ENCODE assay signal across 9 cellular contexts in genomic region chr4:52643846-52644245, GRCh38. TPM values are rescaled to one million over a fixed set of nuclear protein-coding genes. Genes with fewer than 3 reads are reported as not detected.
A peak's percentile ranks its signal among the peaks of the same experiment; 100 is the strongest.
DNase-seq lines count a peak whose midpoint lies in the region; TF ChIP-seq lines count a peak whose summit lies in the region.
"Had no signal": no experiment of that assay in that cellular context is flagged by ENCODE, and none has a peak within 500 bp of the region (broad histone marks: within the 10 kb centered on the region; RNA-seq: fewer than 3 reads in every experiment).

No MANE protein-coding gene starts in this region.

- no peak for TF ChIP-seq EP300 in tibial nerve (IDR thresholded peaks at IDR 0.05)

- no peaks in the 10 kb centered on the region for H3K36me3 Mint-ChIP-seq in Caco-2 (ENCODE audit: insufficient read depth, unreplicated experiment)

- intact Hi-C loops in Caco-2 (cut with micrococcal nuclease; ENCODE audit: unreplicated experiment), result no loop called here

- peaks cover 21% of the 10 kb centered on the region for H3K4me1 Mint-ChIP-seq in Caco-2 (ENCODE audit: low read depth, unreplicated experiment)

- H3K9me3 ChIP-seq in tibial nerve, result no peaks in the 10 kb centered on the region
- H3K9me3 ChIP-seq in Caco-2, result no peaks in the 10 kb centered on the region

- no peaks in the 10 kb centered on the region for H3K36me3 ChIP-seq in tibial nerve
- no peaks in the 10 kb centered on the region for H3K36me3 ChIP-seq in Caco-2 (ENCODE audit: control insufficient read depth, insufficient read depth, low read length)

- 30 to 54% methylated on average over 4 of the region's 4 CpGs for WGBS in tibial nerve, 2 donors

- H3K4me1 ChIP-seq in tibial nerve (peaks cover 0 to 38% (median 11%) of the 10 kb centered on the region in 4 donors), Caco-2 (peaks cover 6% of the 10 kb centered on the region)

- no peaks in the 10 kb centered on the region for H3K27me3 Mint-ChIP-seq in Caco-2 (ENCODE audit: insufficient read depth, unreplicated experiment)

- CTCF ChIA-PET in Caco-2 (lab: Charles Lee), result no interaction called here

- H3K9me3 Mint-ChIP-seq in Caco-2 (ENCODE audit: unreplicated experiment), result no peaks in the 10 kb centered on the region

- no peak overlapping the region for H3K27ac ChIP-seq in tibial nerve

- no peak overlapping the region for H3K27ac Mint-ChIP-seq in Caco-2 (ENCODE audit: unreplicated experiment)

- TF ChIP-seq CTCF in tibial nerve (IDR thresholded peaks at IDR 0.05) (no peak), Caco-2 (IDR thresholded peaks at IDR 0.05; ENCODE audit: insufficient read depth in 1 of 2, low read depth in 1 of 2, low read length in 1 of 2, severe bottlenecking in 1 of 2, unreplicated experiment in 1 of 2) (no peak)

- H3K27me3 ChIP-seq in tibial nerve (no peaks in the 10 kb centered on the region), Caco-2 (replicated peaks; ENCODE audit: control insufficient read depth, insufficient read depth, low read length) (no peaks in the 10 kb centered on the region)

- no TSS peak for BruUV-seq in Caco-2 (replicated peaks; lab: Mats Ljungman, UMichigan)

- H3K4me3 ChIP-seq in tibial nerve (no peak overlapping the region), Caco-2 (ENCODE audit: low read depth, low read length) (no peak overlapping the region)

- DNase-seq in NCI-H1105 treated with DMSO at 0.1 percent for 48 hours (lab: John Stamatoyannopoulos, UW) (peak; percentile 11), NCI-H1105 (lab: John Stamatoyannopoulos, UW) (no peak), RKO (ENCODE audit: low spot score) (peak; percentile 41), glomerular visceral epithelial cell (ENCODE audit: extremely low spot score) (peak; percentile 90), tibial nerve (ENCODE audit: low spot score in 2 of 2) (peak; percentile 26 to 50), Caco-2 (no peak), HT-29 (ENCODE audit: low spot score) (no peak)
- no peak for DNase-seq in activated naive CD4-positive, alpha-beta T cell treated with Interleukin-2 at 50 U/mL for 16 hours
- DNase-seq: foreskin melanocyte had no signal

- TF ChIP-seq POLR2A in tibial nerve (IDR thresholded peaks at IDR 0.05), result no peak

- POLR2A ChIA-PET in Caco-2 (lab: Charles Lee), result no interaction called here

- no peak overlapping the region for H3K4me3 Mint-ChIP-seq in Caco-2 (ENCODE audit: unreplicated experiment)

RNA-seq across cellular contexts. Expression of gene USP46, which starts 15.3 kb away (rescaled TPM):
- total RNA-seq in tibial nerve (10 to 100 TPM; 28.2 to 55.5 (median 37.9) TPM), Caco-2 (2022) (26.4 and 32.2 TPM in 2 replicates)
- total RNA-seq in HT-29 (2014; rRNA removed; shearing (Covaris generic)), result 2.7 and 3.0 TPM in 2 replicates

Comparison
In these comparisons a context has a peak if more than half of its experiments do, and no peak if none do; other contexts are left out.
1. DNase-seq: peak in NCI-H1105 treated with DMSO at 0.1 percent for 48 hours (single experiment), RKO (single experiment), glomerular visceral epithelial cell (single experiment) and tibial nerve (2 of 2); none in NCI-H1105 (single experiment), Caco-2 (0 of 2), HT-29 (single experiment) and activated naive CD4-positive, alpha-beta T cell treated with Interleukin-2 at 50 U/mL for 16 hours (single experiment).